ENCODE assay signal across 11 cellular contexts in the genomic region with DNA sequence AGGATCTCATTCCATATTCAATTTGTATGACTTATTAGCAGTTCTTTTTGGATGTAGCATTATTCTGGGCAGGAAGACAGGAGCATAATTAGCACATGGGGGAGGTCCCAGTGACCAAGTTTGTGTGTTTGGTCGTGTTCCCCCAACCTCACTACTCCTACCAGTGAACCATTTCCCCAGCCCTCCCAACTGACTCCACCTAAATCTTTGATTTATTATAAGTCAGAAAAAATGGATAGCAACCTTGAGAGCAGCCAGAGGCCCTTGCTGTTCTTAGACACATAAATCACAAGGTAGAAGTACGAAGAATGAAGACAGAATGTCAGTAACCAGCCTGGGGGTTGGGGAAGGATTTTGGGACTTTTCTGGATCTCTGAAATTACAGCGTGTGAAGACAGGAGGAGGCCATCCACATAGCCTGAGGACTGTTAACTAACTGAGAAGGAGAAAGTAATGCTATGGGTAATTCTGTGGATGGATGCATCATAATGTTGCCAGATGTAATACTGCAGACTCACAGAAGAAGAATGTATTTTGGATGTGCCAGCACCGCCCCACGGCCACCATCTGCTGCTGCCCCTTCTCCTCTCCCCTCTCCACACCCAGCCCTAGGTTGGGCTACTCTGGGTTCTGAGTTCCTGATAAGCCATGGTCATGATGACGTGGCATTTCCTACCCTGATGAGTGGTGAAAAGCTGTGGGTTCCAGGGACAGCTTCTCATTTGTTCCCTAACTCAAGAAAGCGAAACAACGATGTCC.
DNase-seq lines count a peak whose midpoint lies in the region; ATAC-seq and TF ChIP-seq lines count a peak whose summit lies in the region.
"Had no signal": no experiment of that assay in that cellular context is flagged by ENCODE, and none has a peak within 500 bp of the region (broad histone marks: within the 10 kb centered on the region; RNA-seq: fewer than 3 reads in every experiment).

No MANE protein-coding gene starts in this region.

- no peaks in the 10 kb centered on the region for H3K9me3 ChIP-seq in mesodermal cell (ENCODE audit: control insufficient read depth, low read length)
- H3K9me3 ChIP-seq: SJCRH30 had no signal

- H3K27ac ChIP-seq in mesodermal cell (ENCODE audit: low read depth, low read length, severe bottlenecking) = peak overlapping the region; percentile 30
- H3K27ac ChIP-seq: SJCRH30 had no signal

- peaks cover 25% of the 10 kb centered on the region for H3K4me1 ChIP-seq in mesodermal cell (ENCODE audit: control insufficient read depth, insufficient read depth, low read length, poor library complexity, severe bottlenecking)

- H3K4me3 ChIP-seq in cardiac fibroblast (replicated peaks in 1 of 2; ENCODE audit: low read depth in 2 of 2, low read length in 2 of 2) (no peak overlapping the region), mesodermal cell (ENCODE audit: extremely low read depth, insufficient read depth, low read length, poor library complexity, severe bottlenecking) (no peak overlapping the region)
- H3K4me3 ChIP-seq: SJCRH30 had no signal

- ATAC-seq in HG03039 (IDR thresholded peaks at IDR 0.05; ENCODE audit: unreplicated experiment) (no peak), HG03565 (IDR thresholded peaks at IDR 0.05; ENCODE audit: unreplicated experiment) (no peak)

- no peak for TF ChIP-seq CTCF in cardiac fibroblast (IDR thresholded peaks at IDR 0.05; ENCODE audit: low read depth, low read length)

- no peaks in the 10 kb centered on the region for H3K36me3 ChIP-seq in mesodermal cell (ENCODE audit: control insufficient read depth, insufficient read depth, low read length)
- H3K36me3 ChIP-seq: SJCRH30 had no signal

- peak; percentile 91 for DNase-seq in AG20443 (ENCODE audit: low spot score)
- peak; percentile 45 to 75 for DNase-seq in NCI-H446 (lab: John Stamatoyannopoulos, UW)
- DNase-seq in cardiac fibroblast (ENCODE audit: low read depth in 2 of 2) = peak; percentile 88 to 92
- DNase-seq in SHP77 treated with DMSO at 0.1 percent for 48 hours (lab: John Stamatoyannopoulos, UW) = no peak
- DNase-seq in activated T-cell treated with anti-CD3 and anti-CD28 coated beads for 4 hours = no peak
- DNase-seq: activated T-cell treated with anti-CD3 and anti-CD28 coated beads, Interleukin-2, amount 50 U/mL, for 1 hour; MM.1S had no signal

- 94 to 98% methylated on average over 2 to 5 of the region's 8 CpGs for WGBS in mesodermal cell (ENCODE audit: insufficient coverage in 2 of 2), 2 experiments

Comparison
In these comparisons a context has a peak if more than half of its experiments do, and no peak if none do; other contexts are left out.
1. DNase-seq: peak in AG20443 (single experiment), NCI-H446 (2 of 2) and cardiac fibroblast (2 of 2); none in SHP77 treated with DMSO at 0.1 percent for 48 hours (single experiment) and activated T-cell treated with anti-CD3 and anti-CD28 coated beads for 4 hours (single experiment).